ENCODE assay signal across 10 cellular contexts in the genomic region with DNA sequence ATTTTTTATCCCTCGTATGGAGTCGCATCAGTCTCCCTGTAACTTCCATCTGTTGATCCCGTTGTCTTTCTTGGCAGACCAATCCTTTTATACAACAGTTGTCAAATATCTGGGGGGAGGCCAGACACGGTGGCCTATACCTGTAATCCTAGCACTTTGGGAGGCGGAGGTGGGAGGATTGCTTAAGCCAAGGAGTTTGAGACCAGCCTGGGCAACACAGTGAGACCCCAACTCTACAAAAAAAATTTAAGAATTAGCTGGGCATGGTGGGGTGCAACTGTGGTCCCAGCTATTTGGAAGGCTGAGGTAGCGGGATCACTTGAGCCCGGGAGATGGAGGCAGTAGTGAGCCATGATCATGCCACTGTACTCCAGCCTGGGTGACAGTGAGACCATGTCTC. TPM values are rescaled to one million over a fixed set of nuclear protein-coding genes. Genes with fewer than 3 reads are reported as not detected.
DNase-seq lines count a peak whose midpoint lies in the region; TF ChIP-seq lines count a peak whose summit lies in the region.
"Had no signal": no experiment of that assay in that cellular context is flagged by ENCODE, and none has a peak within 500 bp of the region (broad histone marks: within the 10 kb centered on the region; RNA-seq: fewer than 3 reads in every experiment).

No MANE protein-coding gene starts in this region.

- peaks cover 60% of the 10 kb centered on the region for H3K79me2 ChIP-seq in neural progenitor cell (ENCODE audit: low read depth)

- H3K9me3 ChIP-seq in MG63 (no peaks in the 10 kb centered on the region), neural progenitor cell (ENCODE audit: low read depth) (no peaks in the 10 kb centered on the region), BE2C (no peaks in the 10 kb centered on the region)
- H3K9me3 ChIP-seq: SJSA1, testis had no signal

- H3K4me3 ChIP-seq in GM06990 (replicated peaks; ENCODE audit: low read depth, low read length) (peak overlapping the region; percentile 6; the same call in 1 of the 2 replicates), MG63 (peak overlapping the region; percentile 94), neural progenitor cell (peak overlapping the region; percentile 93), BE2C (ENCODE audit: low read depth, low read length) (no peak overlapping the region; the same call in 1 of the 2 replicates)
- H3K4me3 ChIP-seq: testis had no signal

- H3K4me1 Mint-ChIP-seq in brain (peaks cover 85% of the 10 kb centered on the region), neural progenitor cell (peaks cover 67% of the 10 kb centered on the region)

- H3F3A ChIP-seq in neural progenitor cell (ENCODE audit: low read depth) = peaks cover 69% of the 10 kb centered on the region

- H3K27ac Mint-ChIP-seq in brain (peak overlapping the region; percentile 48 to 100 (median 100)), neural progenitor cell (no peak overlapping the region)

- peaks cover 42% of the 10 kb centered on the region for H4K20me1 ChIP-seq in neural progenitor cell (ENCODE audit: low read depth)

- intact Hi-C loops in head of caudate nucleus (cut with DNase I) = loop anchor here (10.0 kb wide), 1 partner anchor 304 kb away; a partner anchor contains a TSS

- peak overlapping the region; percentile 92 for H3K4me2 ChIP-seq in neural progenitor cell

- H3K27me3 Mint-ChIP-seq in brain = peaks cover 13% of the 10 kb centered on the region
- H3K27me3 Mint-ChIP-seq in neural progenitor cell (ENCODE audit: insufficient read depth, low read depth) = peaks cover 10% of the 10 kb centered on the region

- peak overlapping the region; percentile 91 for H3K9ac ChIP-seq in neural progenitor cell

- no peak overlapping the region for H2AFZ ChIP-seq in neural progenitor cell (replicated peaks)

- H3K36me3 ChIP-seq in GM06990 (ENCODE audit: control insufficient read depth, insufficient read depth, low read length) (peaks cover 11% of the 10 kb centered on the region), MG63 (peaks cover 63% of the 10 kb centered on the region), neural progenitor cell (peaks cover 24% of the 10 kb centered on the region), BE2C (peaks cover 52% of the 10 kb centered on the region)

- H3K9me3 Mint-ChIP-seq in brain (peaks cover 0 to 9% (median 0%) of the 10 kb centered on the region in 5 experiments), neural progenitor cell (no peaks in the 10 kb centered on the region)

- H3K27me3 ChIP-seq in GM06990 (replicated peaks; ENCODE audit: control insufficient read depth, insufficient read depth, low read length) = no peaks in the 10 kb centered on the region
- H3K27me3 ChIP-seq in MG63 = no peaks in the 10 kb centered on the region
- H3K27me3 ChIP-seq in neural progenitor cell = no peaks in the 10 kb centered on the region
- H3K27me3 ChIP-seq in BE2C = no peaks in the 10 kb centered on the region
- H3K27me3 ChIP-seq: SJSA1, testis had no signal

- DNase-seq in GM06990 (ENCODE audit: extremely low read depth, insufficient read length) (no peak), MG63 (no peak), neural progenitor cell (ENCODE audit: low spot score) (no peak), BE2C (no peak), NCI-H2171 (lab: John Stamatoyannopoulos, UW) (no peak), head of caudate nucleus (no peak)
- DNase-seq: NCI-H2081 treated with DMSO at 0.1 percent for 48 hours, testis had no signal

- H3K4me1 ChIP-seq in neural progenitor cell (peaks cover 54% of the 10 kb centered on the region), BE2C (peaks cover 8% of the 10 kb centered on the region)

- peak overlapping the region; percentile 70 for H3K27ac ChIP-seq in neural progenitor cell

- H3K4me3 Mint-ChIP-seq in brain (peak overlapping the region; percentile 100), neural progenitor cell (peak overlapping the region; percentile 99)

- H3K36me3 Mint-ChIP-seq in brain = peaks cover 53% of the 10 kb centered on the region
- H3K36me3 Mint-ChIP-seq in neural progenitor cell = peaks cover 20% of the 10 kb centered on the region

- TF ChIP-seq CTCF in GM06990 (IDR thresholded peaks at IDR 0.05; ENCODE audit: insufficient read depth, low read length, poor library complexity, severe bottlenecking) = no peak
- no peak for TF ChIP-seq CTCF in brain (conservative IDR thresholded peaks at IDR 0.05)
- no peak for TF ChIP-seq CTCF in neural progenitor cell (IDR thresholded peaks at IDR 0.05)
- TF ChIP-seq CTCF in BE2C (IDR thresholded peaks at IDR 0.05; ENCODE audit: low read depth, low read length) = no peak

RNA-seq across cellular contexts. Expression of a gene that starts 2.0 kb away (rescaled TPM):
- total RNA-seq in MG63 (2014; rRNA removed; shearing (Covaris generic); ENCODE audit: low replicate concordance) = 313 and 393 TPM in 2 replicates
- 271 TPM for polyA plus RNA-seq in brain (ENCODE audit: insufficient read depth, low read depth, low replicate concordance)
- total RNA-seq in neural progenitor cell (ENCODE audit: low replicate concordance) = 585 and 807 TPM in 2 replicates
- polyA plus RNA-seq in BE2C (2012; ENCODE audit: insufficient read depth, insufficient read length, low read depth) = 271 TPM

RNA-seq across cellular contexts. Expression of a gene that starts 29.4 kb away (rescaled TPM):
- not detected in 2 replicates for total RNA-seq in MG63 (2014; rRNA removed; shearing (Covaris generic); ENCODE audit: low replicate concordance)
- 8.2 TPM for polyA plus RNA-seq in brain (ENCODE audit: insufficient read depth, low read depth, low replicate concordance)
- 17.9 and 19.6 TPM in 2 replicates for total RNA-seq in neural progenitor cell (ENCODE audit: low replicate concordance)
- 21.9 TPM for polyA plus RNA-seq in BE2C (2012; ENCODE audit: insufficient read depth, insufficient read length, low read depth)

RNA-seq across cellular contexts. Expression of a gene that starts 29.5 kb away (rescaled TPM):
- total RNA-seq in MG63 (2014; rRNA removed; shearing (Covaris generic); ENCODE audit: low replicate concordance) = 15.9 and 19.3 TPM in 2 replicates
- 12.4 TPM for polyA plus RNA-seq in brain (ENCODE audit: insufficient read depth, low read depth, low replicate concordance)
- 14.8 and 21.2 TPM in 2 replicates for total RNA-seq in neural progenitor cell (ENCODE audit: low replicate concordance)
- 15.7 TPM for polyA plus RNA-seq in BE2C (2012; ENCODE audit: insufficient read depth, insufficient read length, low read depth)

Comparison
In these comparisons a context has a peak if more than half of its experiments do, and no peak if none do; other contexts are left out.
1. RNA of a gene that starts 29.4 kb away (total RNA-seq): 17.9 to 19.6 TPM in neural progenitor cell; not detected in MG63; every median in the first group is over 10 times any median in the second.